In the genomic region with DNA sequence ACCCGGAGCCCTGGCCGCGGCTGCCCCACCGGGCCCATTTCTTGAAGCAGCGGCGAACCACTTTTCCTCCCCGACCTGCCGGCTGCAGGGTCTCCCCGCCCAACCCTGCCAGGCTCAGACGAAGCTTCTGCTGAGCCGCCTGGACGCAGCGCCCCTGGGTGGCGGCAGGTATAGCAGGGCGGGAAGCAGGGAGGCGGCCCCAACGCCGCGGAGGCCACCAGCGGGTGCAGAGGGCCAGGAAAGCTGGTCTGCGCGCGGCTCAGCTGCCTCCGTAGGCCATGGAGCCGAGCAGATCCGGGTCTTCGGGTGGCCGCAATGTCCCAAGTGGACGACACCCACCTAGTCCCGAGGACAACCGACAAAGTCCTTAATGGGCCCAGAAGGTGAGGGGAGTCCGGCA, we compare ENCODE assay signal across 19 cellular contexts. TPM values are rescaled to one million over a fixed set of nuclear protein-coding genes. Genes with fewer than 3 reads are reported as not detected.
DNase-seq lines count a peak whose midpoint lies in the region; TF ChIP-seq lines count a peak whose summit lies in the region.
"Had no signal": no experiment of that assay in that cellular context is flagged by ENCODE, and none has a peak within 500 bp of the region (broad histone marks: within the 10 kb centered on the region; RNA-seq: fewer than 3 reads in every experiment).

No MANE protein-coding gene starts in this region.

- WGBS in endodermal cell (ENCODE audit: insufficient coverage in 1 of 2, insufficient read length in 1 of 2), 2 experiments = 94 to 98% methylated on average over 23 to 32 of the region's 32 CpGs
- 38 to 55% methylated on average over 19 to 32 of the region's 32 CpGs for WGBS in testis, 2 donors

- H3K36me3 Mint-ChIP-seq in endodermal cell (ENCODE audit: low read depth) = no peaks in the 10 kb centered on the region

- TF ChIP-seq POLR2A in testis (IDR thresholded peaks at IDR 0.05) = no peak

- TF ChIP-seq CTCF in endodermal cell (conservative IDR thresholded peaks at IDR 0.05) (no peak), testis (IDR thresholded peaks at IDR 0.05) (no peak)

- no peaks in the 10 kb centered on the region for H3K36me3 ChIP-seq in endodermal cell (ENCODE audit: control insufficient read depth, insufficient read depth, low read length)
- H3K36me3 ChIP-seq in testis (ENCODE audit: low read depth, missing control alignments) = no peaks in the 10 kb centered on the region
- H3K36me3 ChIP-seq: BLaER1 had no signal

- H3K9me3 ChIP-seq in endodermal cell (ENCODE audit: control insufficient read depth, low read length) = no peaks in the 10 kb centered on the region
- no peaks in the 10 kb centered on the region for H3K9me3 ChIP-seq in testis

- H3K9ac ChIP-seq in endodermal cell (ENCODE audit: extremely low read depth, low read length, poor library complexity, severe bottlenecking) = no peak overlapping the region
- H3K9ac ChIP-seq: BLaER1, GM23248 had no signal

- H3K4me1 ChIP-seq in endodermal cell (ENCODE audit: control insufficient read depth, insufficient read depth, low read length) (no peaks in the 10 kb centered on the region), testis (no peaks in the 10 kb centered on the region)
- H3K4me1 ChIP-seq: BLaER1 had no signal

- no peak overlapping the region for H3K4me3 Mint-ChIP-seq in endodermal cell
- H3K4me3 Mint-ChIP-seq: CD4-positive, alpha-beta T cell; HFFc6 had no signal

- no peak overlapping the region for H3K27ac Mint-ChIP-seq in endodermal cell
- H3K27ac Mint-ChIP-seq: CD4-positive, alpha-beta T cell; HFFc6 had no signal

- H3K4me3 ChIP-seq in endodermal cell (ENCODE audit: low read length) (no peak overlapping the region), testis (peak overlapping the region; percentile 34 to 37)
- H3K4me3 ChIP-seq: BLaER1, GM12878, GM23248 had no signal

- H3K4me1 Mint-ChIP-seq in endodermal cell = no peaks in the 10 kb centered on the region

- peaks cover 12% of the 10 kb centered on the region for H3K9me3 Mint-ChIP-seq in endodermal cell
- H3K9me3 Mint-ChIP-seq: CD4-positive, alpha-beta T cell; HFFc6 had no signal

- intact Hi-C loops in testis (cut with DNase I; ENCODE audit: low total_unique reads) = no loop called here

- DNase-seq in activated gamma-delta T cell (lab: John Stamatoyannopoulos, UW) (peak; percentile 8), activated gamma-delta T cell treated with Interleukin-2 at 50 U/mL for 16 hours (no peak), endodermal cell (peak; percentile 50), left kidney (ENCODE audit: low read depth, low spot score) (peak; percentile 9), testis (peak; percentile 23), C1 segment of cervical spinal cord (lab: John Stamatoyannopoulos, UW) (no peak), NCI-H2029 (lab: John Stamatoyannopoulos, UW) (no peak), AG08396 (ENCODE audit: low spot score) (no peak)
- DNase-seq: AML-193; Calu3; CD4-positive, alpha-beta T cell; DMS 273 treated with DMSO at 0.1 percent for 48 hours; GM23248; HCEC 1CT; HFFc6 had no signal

- H3K27me3 Mint-ChIP-seq in endodermal cell (ENCODE audit: insufficient read depth) = peaks cover 6% of the 10 kb centered on the region

- H3K27me3 ChIP-seq in endodermal cell (ENCODE audit: control insufficient read depth, insufficient read depth, low read length, poor library complexity, severe bottlenecking) (no peaks in the 10 kb centered on the region), testis (no peaks in the 10 kb centered on the region)
- H3K27me3 ChIP-seq: BLaER1 had no signal

- no peak overlapping the region for H3K27ac ChIP-seq in endodermal cell (ENCODE audit: low read depth, low read length)
- peak overlapping the region in 1 of 2 donors; percentile 36 for H3K27ac ChIP-seq in testis
- H3K27ac ChIP-seq: 22Rv1, BLaER1, GM23248 had no signal

RNA-seq across cellular contexts. Expression of gene SRPRB, which starts 21.9 kb away (rescaled TPM):
- total RNA-seq in endodermal cell (10 to 100 TPM; 26.1 to 33.6 TPM), testis (10 to 100 TPM; 35.9 to 42.7 TPM)
- polyA plus RNA-seq in endodermal cell (2013, experiment 1 of 2) = 29.0 TPM
- polyA plus RNA-seq in endodermal cell (2013, experiment 2 of 2) = 27.4 TPM
- 104 TPM for polyA plus RNA-seq in testis (ENCODE audit: insufficient read depth, low read depth, low replicate concordance)

RNA-seq across cellular contexts. Expression of gene TF, which starts 37.6 kb away (rescaled TPM):
- 1 to 10 TPM in 1 of 2 donors, under 1 TPM in 1; 0.40 to 3.0 TPM for total RNA-seq in endodermal cell
- polyA plus RNA-seq in endodermal cell (2013, experiment 1 of 2) = 1.1 TPM
- 0.66 TPM for polyA plus RNA-seq in endodermal cell (2013, experiment 2 of 2)
- total RNA-seq in testis = 10 to 100 TPM; 53.1 to 60.2 TPM
- polyA plus RNA-seq in testis (ENCODE audit: insufficient read depth, low read depth, low replicate concordance) = 165 TPM
- total RNA-seq: Daoy, GM23248 had no signal

Comparison
In these comparisons a context has a peak if more than half of its experiments do, and no peak if none do; other contexts are left out.
1. DNase-seq: peak in activated gamma-delta T cell (single experiment), endodermal cell (single experiment), left kidney (single experiment) and testis (single experiment); none in activated gamma-delta T cell treated with Interleukin-2 at 50 U/mL for 16 hours (single experiment), C1 segment of cervical spinal cord (0 of 14), NCI-H2029 (single experiment) and AG08396 (single experiment).
2. RNA of gene TF, which starts 37.6 kb away (total RNA-seq): 53.1 to 60.2 TPM in testis; 0.40 to 3.0 TPM in endodermal cell; every median in the first group is over 10 times any median in the second.